Comparison of ENCODE assay signal across 11 cellular contexts in genomic region chr1:31548518-31548898, GRCh38. TPM values are rescaled to one million over a fixed set of nuclear protein-coding genes. Genes with fewer than 3 reads are reported as not detected.
DNase-seq lines count a peak whose midpoint lies in the region; ATAC-seq and TF ChIP-seq lines count a peak whose summit lies in the region.
"Had no signal": no experiment of that assay in that cellular context is flagged by ENCODE, and none has a peak within 500 bp of the region (broad histone marks: within the 10 kb centered on the region; RNA-seq: fewer than 3 reads in every experiment).

No MANE protein-coding gene starts in this region.

- CTCF ChIA-PET in HEK293 (lab: Yijun Ruan, JAX) = interaction anchor here (0.6 to 3.9 kb wide), 37 partner anchors 9 to 633 kb away, joined by 3 to 51 read pairs (median 4); no protein-coding TSS in a partner anchor
- CTCF ChIA-PET in activated CD8-positive, alpha-beta T cell treated with anti-CD3 and anti-CD28 coated beads for 36 hours (lab: Charles Lee) = interaction anchor here (0.8 to 3.4 kb wide), 36 partner anchors 10 to 411 kb away, joined by 3 to 25 read pairs (median 4); partner anchors contain the start of genes FABP3, SNRNP40 and ZCCHC17

- H3K27ac Mint-ChIP-seq in activated CD8-positive, alpha-beta T cell treated with anti-CD3 and anti-CD28 coated beads for 36 hours = no peak overlapping the region
- H3K27ac Mint-ChIP-seq: immature natural killer cell; T-helper 1 cell treated with Interleukin-12 subunit alpha and Interleukin-12 subunit beta and Interleukin-4 antibody, amounts not matched to agents 30 μg/mL and 1 μg/mL, for 36 hours had no signal

- in situ Hi-C loops in brain microvascular endothelial cell (cut with HindIII; ENCODE audit: low pct_ligation_motif_present, low sequenced_read_pairs) = no loop called here

- H3K4me1 ChIP-seq in ACC112 (ENCODE audit: control insufficient read depth, insufficient read depth, low read length, unreplicated experiment) = peaks cover 12% of the 10 kb centered on the region
- no peaks in the 10 kb centered on the region for H3K4me1 ChIP-seq in HEK293 (ENCODE audit: control insufficient read depth, insufficient read depth, low read length)
- H3K4me1 ChIP-seq in lower lobe of right lung = peaks cover 17% of the 10 kb centered on the region

- H3K27ac ChIP-seq in ACC112 (ENCODE audit: low read depth, low read length) (no peak overlapping the region), HEK293 (ENCODE audit: extremely low read depth, low read depth, low read length) (no peak overlapping the region), lower lobe of right lung (no peak overlapping the region), brain microvascular endothelial cell (no peak overlapping the region)

- TF ChIP-seq CTCF in HEK293 (tag by site-specific recombination; IDR thresholded peaks at IDR 0.05) (no peak), lower lobe of right lung (IDR thresholded peaks at IDR 0.05) (no peak), brain microvascular endothelial cell (IDR thresholded peaks at IDR 0.05; ENCODE audit: low read depth, low read length, missing control alignments) (no peak)
- no peak for TF ChIP-seq CTCF in activated CD8-positive, alpha-beta T cell treated with anti-CD3 and anti-CD28 coated beads for 36 hours (IDR thresholded peaks at IDR 0.05)

- H3K4me3 ChIP-seq in ACC112 (ENCODE audit: low read depth, low read length) = peak overlapping the region; percentile 51
- H3K4me3 ChIP-seq in HEK293 (ENCODE audit: low read depth, low read length) = no peak overlapping the region
- no peak overlapping the region for H3K4me3 ChIP-seq in lower lobe of right lung
- H3K4me3 ChIP-seq in brain microvascular endothelial cell (ENCODE audit: low read depth, low read length) = no peak overlapping the region

- H3K36me3 Mint-ChIP-seq in activated CD8-positive, alpha-beta T cell treated with anti-CD3 and anti-CD28 coated beads for 36 hours (ENCODE audit: low read depth) = no peaks in the 10 kb centered on the region
- H3K36me3 Mint-ChIP-seq: CD14-positive monocyte, immature natural killer cell had no signal

- peaks cover 10% of the 10 kb centered on the region for H3K4me1 Mint-ChIP-seq in activated CD8-positive, alpha-beta T cell treated with anti-CD3 and anti-CD28 coated beads for 36 hours (ENCODE audit: low read depth)

- no peaks in the 10 kb centered on the region for H3K79me2 ChIP-seq in ACC112 (ENCODE audit: control insufficient read depth, insufficient read depth, low read length, unreplicated experiment)

- H3K27me3 ChIP-seq in ACC112 (ENCODE audit: insufficient read depth, low read length) = no peaks in the 10 kb centered on the region
- no peaks in the 10 kb centered on the region for H3K27me3 ChIP-seq in lower lobe of right lung (ENCODE audit: low read depth)
- no peaks in the 10 kb centered on the region for H3K27me3 ChIP-seq in brain microvascular endothelial cell (replicated peaks)

- peak; percentile 8 for ATAC-seq in activated CD8-positive, alpha-beta T cell treated with anti-CD3 and anti-CD28 coated beads for 36 hours
- ATAC-seq in lower lobe of right lung = peak; percentile 35
- no peak for ATAC-seq in GM21786 (IDR thresholded peaks at IDR 0.05; ENCODE audit: unreplicated experiment)
- ATAC-seq in HG03097 (IDR thresholded peaks at IDR 0.05; ENCODE audit: low FRiP score, unreplicated experiment) = no peak

- intact Hi-C loops in activated CD8-positive, alpha-beta T cell treated with anti-CD3 and anti-CD28 coated beads for 36 hours (cut with micrococcal nuclease) = loop anchor here (5.0 to 10.0 kb wide), 2 partner anchors 154 to 366 kb away; no protein-coding TSS in a partner anchor
- intact Hi-C loops in lower lobe of right lung (cut with DNase I) = no loop called here

- no peaks in the 10 kb centered on the region for H3K36me3 ChIP-seq in ACC112 (ENCODE audit: insufficient read depth, low read length)
- H3K36me3 ChIP-seq in HEK293 (ENCODE audit: control insufficient read depth in 2 of 2, insufficient read depth in 1 of 2, low read length in 2 of 2) = no peaks in the 10 kb centered on the region
- H3K36me3 ChIP-seq in lower lobe of right lung = no peaks in the 10 kb centered on the region
- no peaks in the 10 kb centered on the region for H3K36me3 ChIP-seq in brain microvascular endothelial cell (replicated peaks)

- H3K9me3 Mint-ChIP-seq in activated CD8-positive, alpha-beta T cell treated with anti-CD3 and anti-CD28 coated beads for 36 hours = no peaks in the 10 kb centered on the region
- H3K9me3 Mint-ChIP-seq: immature natural killer cell; T-helper 1 cell treated with Interleukin-12 subunit alpha and Interleukin-12 subunit beta and Interleukin-4 antibody, amounts not matched to agents 30 μg/mL and 1 μg/mL, for 36 hours had no signal

- H3K27me3 Mint-ChIP-seq in activated CD8-positive, alpha-beta T cell treated with anti-CD3 and anti-CD28 coated beads for 36 hours = peaks cover 9% of the 10 kb centered on the region

- H2AFZ ChIP-seq in ACC112 (ENCODE audit: low read length, unreplicated experiment) = no peak overlapping the region

- POLR2A ChIA-PET in HEK293 (lab: Yijun Ruan, JAX) = interaction anchor here (0.6 to 2.0 kb wide), 5 partner anchors 17 to 252 kb away, joined by 3 to 9 read pairs (median 3); partner anchors contain the start of genes SNRNP40 and ZCCHC17
- POLR2A ChIA-PET in activated CD8-positive, alpha-beta T cell treated with anti-CD3 and anti-CD28 coated beads for 36 hours (lab: Charles Lee) = no interaction called here

- no peak for DNase-seq in activated CD8-positive, alpha-beta T cell treated with anti-CD3 and anti-CD28 coated beads for 36 hours
- DNase-seq in lower lobe of right lung = peak; percentile 60
- DNase-seq in EL = no peak
- DNase-seq in brain microvascular endothelial cell = no peak

- H3K9me3 ChIP-seq in HEK293 (ENCODE audit: control insufficient read depth, insufficient read depth, low read depth, low read length) (no peaks in the 10 kb centered on the region), lower lobe of right lung (no peaks in the 10 kb centered on the region)

- H3K4me3 Mint-ChIP-seq in activated CD8-positive, alpha-beta T cell treated with anti-CD3 and anti-CD28 coated beads for 36 hours = no peak overlapping the region

TF ChIP-seq in HEK293, 187 proteins besides CTCF, POLR2A, EP300 and RAD21 (continues in another document):
- TF ChIP-seq AEBP2 (tag by site-specific recombination; IDR thresholded peaks at IDR 0.05; ENCODE audit: borderline replicate concordance) (no peak), HOXA7 (CRISPR knock-in tag; IDR thresholded peaks at IDR 0.05; ENCODE audit: borderline replicate concordance) (no peak), ZBTB6 (tag by site-specific recombination; IDR thresholded peaks at IDR 0.05) (no peak), ZNF548 (tag by site-specific recombination; IDR thresholded peaks at IDR 0.05) (no peak), KLF1 (tag by site-specific recombination; IDR thresholded peaks at IDR 0.05) (peak; percentile 80), ZNF324 (tag by site-specific recombination; IDR thresholded peaks at IDR 0.05) (no peak), ZNF549 (tag by site-specific recombination; IDR thresholded peaks at IDR 0.05) (no peak), ZBTB1 (tag by site-specific recombination; IDR thresholded peaks at IDR 0.05) (no peak), ZNF830 (tag by site-specific recombination; IDR thresholded peaks at IDR 0.05; ENCODE audit: low read depth) (no peak), ZNF600 (tag by site-specific recombination; IDR thresholded peaks at IDR 0.05) (no peak), KLF10 (tag by site-specific recombination; IDR thresholded peaks at IDR 0.05) (no peak), ZNF280D (tag by site-specific recombination; IDR thresholded peaks at IDR 0.05) (no peak)

RNA-seq across cellular contexts. Expression of gene TINAGL1, which starts 27.8 kb away (rescaled TPM):
- total RNA-seq in activated CD8-positive, alpha-beta T cell treated with anti-CD3 and anti-CD28 coated beads for 36 hours = not detected
- 64.5 TPM for total RNA-seq in lower lobe of right lung

Comparison
In these comparisons a context has a peak if more than half of its experiments do, and no peak if none do; other contexts are left out.
1. ATAC-seq: peak in activated CD8-positive, alpha-beta T cell treated with anti-CD3 and anti-CD28 coated beads for 36 hours (single experiment) and lower lobe of right lung (2 of 2); none in GM21786 (single experiment) and HG03097 (single experiment).
2. RNA of gene TINAGL1, which starts 27.8 kb away (total RNA-seq): 64.5 TPM in lower lobe of right lung (single experiment); not detected in activated CD8-positive, alpha-beta T cell treated with anti-CD3 and anti-CD28 coated beads for 36 hours; every median in the first group is over 10 times any median in the second.